Comparison of ENCODE assay signal across 14 cellular contexts in the genomic region with DNA sequence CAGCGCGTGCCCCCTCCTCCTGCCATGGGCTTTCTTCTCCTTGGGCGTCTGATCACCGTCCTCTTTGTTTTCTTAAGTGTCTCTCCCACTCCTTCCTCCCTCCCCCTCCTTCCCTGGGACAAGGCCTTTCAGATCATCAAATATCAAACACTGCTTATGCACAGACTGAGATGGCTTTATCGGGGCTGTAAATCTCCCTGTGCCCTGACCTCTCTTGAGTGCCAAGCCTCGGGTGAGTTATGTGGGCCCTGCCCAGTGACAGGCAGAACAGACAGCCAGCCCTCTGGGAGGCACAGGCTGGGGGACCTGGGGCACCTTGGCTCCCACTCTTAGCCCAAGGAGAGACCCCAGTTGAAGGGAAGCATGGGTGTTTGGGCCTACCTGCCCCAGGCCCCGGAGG.
"Had no signal": no experiment of that assay in that cellular context is flagged by ENCODE, and none has a peak within 500 bp of the region (broad histone marks: within the 10 kb centered on the region; RNA-seq: fewer than 3 reads in every experiment).

No MANE protein-coding gene starts in this region.

- H3K4me3 ChIP-seq: gastrocnemius medialis, heart right ventricle, psoas muscle, suprapubic skin, upper lobe of left lung had no signal

- ATAC-seq: gastrocnemius medialis, heart right ventricle, psoas muscle, sciatic nerve had no signal

- H3K4me3 Mint-ChIP-seq: activated CD4-positive, alpha-beta T cell treated with anti-CD3 and anti-CD28 coated beads, Interleukin-2, amount 10 ng/mL, durations not matched to agents 24 days and 14 days; activated naive CD4-positive, alpha-beta T cell treated with anti-CD3 and anti-CD28 coated beads for 36 hours had no signal

- H3K27me3 ChIP-seq: gastrocnemius medialis, heart right ventricle, suprapubic skin, upper lobe of left lung had no signal

- H3K27ac ChIP-seq: gastrocnemius medialis, heart right ventricle, psoas muscle, suprapubic skin, upper lobe of left lung had no signal

- H3K9me3 Mint-ChIP-seq: activated CD4-positive, alpha-beta T cell treated with anti-CD3 and anti-CD28 coated beads, Interleukin-2, amount 10 ng/mL, durations not matched to agents 24 days and 14 days; activated naive CD4-positive, alpha-beta T cell treated with anti-CD3 and anti-CD28 coated beads for 36 hours had no signal

- DNase-seq: activated CD4-positive, alpha-beta T cell treated with anti-CD3 and anti-CD28 coated beads, Interleukin-2, amount 10 ng/mL, durations not matched to agents 24 days and 14 days; activated naive CD4-positive, alpha-beta T cell treated with anti-CD3 and anti-CD28 coated beads for 36 hours; central memory CD4-positive, alpha-beta T cell; cortex of kidney; effector memory CD4-positive, alpha-beta T cell; gastrocnemius medialis; heart right ventricle; islet precursor cell; psoas muscle; stimulated activated naive CD4-positive, alpha-beta T cell treated with Interleukin-2 at 50 U/mL for 16 hours; T-helper 1 cell; upper lobe of left lung had no signal

- H3K27me3 Mint-ChIP-seq: activated CD4-positive, alpha-beta T cell treated with anti-CD3 and anti-CD28 coated beads, Interleukin-2, amount 10 ng/mL, durations not matched to agents 24 days and 14 days had no signal

- H3K27ac Mint-ChIP-seq: activated naive CD4-positive, alpha-beta T cell treated with anti-CD3 and anti-CD28 coated beads for 36 hours had no signal

- H3K9me3 ChIP-seq: gastrocnemius medialis, heart right ventricle, psoas muscle, suprapubic skin, upper lobe of left lung had no signal

- H3K36me3 ChIP-seq: gastrocnemius medialis, heart right ventricle, suprapubic skin, upper lobe of left lung had no signal
